8 cellular contexts compared by ENCODE assay signal in the genomic region with DNA sequence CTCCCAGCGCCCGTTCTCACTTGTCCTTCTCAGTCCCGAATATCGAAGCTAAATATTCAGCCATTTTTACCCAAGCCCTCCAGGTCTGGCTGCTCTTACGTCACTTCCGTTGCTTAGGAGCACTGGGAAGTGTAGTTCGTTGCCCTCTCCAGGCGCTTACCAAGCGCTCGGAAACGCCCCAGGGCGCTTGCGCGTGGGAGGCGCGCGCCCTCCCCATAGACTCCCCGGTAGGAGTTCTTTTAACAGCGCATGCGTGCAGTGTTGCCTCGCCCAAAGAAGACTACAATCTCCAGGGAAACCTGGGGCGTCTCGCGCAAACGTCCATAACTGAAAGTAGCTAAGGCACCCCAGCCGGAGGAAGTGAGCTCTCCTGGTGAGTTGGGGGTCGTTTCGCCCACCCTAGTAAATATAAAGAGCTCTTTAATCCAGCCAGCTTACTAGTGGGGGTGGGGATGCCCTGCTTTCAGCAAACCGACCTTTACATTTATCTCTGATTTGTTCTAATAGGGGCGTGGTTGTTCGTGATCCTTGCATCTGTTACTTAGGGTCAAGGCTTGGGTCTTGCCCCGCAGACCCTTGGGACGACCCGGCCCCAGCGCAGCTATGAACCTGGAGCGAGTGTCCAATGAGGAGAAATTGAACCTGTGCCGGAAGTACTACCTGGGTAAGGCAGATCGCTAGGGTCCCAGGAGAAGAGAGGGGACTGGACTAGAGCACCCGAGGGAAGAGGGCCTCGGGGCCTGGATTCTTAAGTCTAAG. TPM values are rescaled to one million over a fixed set of nuclear protein-coding genes. Genes with fewer than 3 reads are reported as not detected.
A peak's percentile ranks its signal among the peaks of the same experiment; 100 is the strongest.
DNase-seq lines count a peak whose midpoint lies in the region; ATAC-seq and TF ChIP-seq lines count a peak whose summit lies in the region.

A gene with protein sequence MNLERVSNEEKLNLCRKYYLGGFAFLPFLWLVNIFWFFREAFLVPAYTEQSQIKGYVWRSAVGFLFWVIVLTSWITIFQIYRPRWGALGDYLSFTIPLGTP (plus strand): TSS at position 324 of the 759 bp plus-strand sequence. CDS start 280 bp downstream, at position 604.
A gene with protein sequence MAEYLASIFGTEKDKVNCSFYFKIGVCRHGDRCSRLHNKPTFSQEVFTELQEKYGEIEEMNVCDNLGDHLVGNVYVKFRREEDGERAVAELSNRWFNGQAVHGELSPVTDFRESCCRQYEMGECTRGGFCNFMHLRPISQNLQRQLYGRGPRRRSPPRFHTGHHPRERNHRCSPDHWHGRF (minus strand): TSS at position 91 of the 759 bp plus-strand sequence. CDS start 27 bp downstream, at position 64.

- H3K4me1 Mint-ChIP-seq in activated naive CD8-positive, alpha-beta T cell treated with anti-CD3 and anti-CD28 coated beads, Interleukin-2, amount 10 ng/mL, durations not matched to agents 7 days and 5 days: peaks cover 37% of the 10 kb centered on the region

- peak within 1 kb of the TSS; percentile 97 for H3K4me2 ChIP-seq in osteoblast (ENCODE audit: insufficient read depth, low read length)

- ATAC-seq in HG02759 (IDR thresholded peaks at IDR 0.05; ENCODE audit: unreplicated experiment): peak; percentile 47
- ATAC-seq in activated naive CD8-positive, alpha-beta T cell treated with anti-CD3 and anti-CD28 coated beads, Interleukin-2, amount 10 ng/mL, durations not matched to agents 7 days and 5 days (ENCODE audit: low read depth): peak; percentile 57

- peak within 1 kb of the TSS; percentile 92 for H2AFZ ChIP-seq in osteoblast (ENCODE audit: low read length)

- TF ChIP-seq POLR2A in testis (IDR thresholded peaks at IDR 0.05): no peak

- POLR2A ChIA-PET in GM10248 (lab: Yijun Ruan, JAX): interaction anchor here (0.6 to 0.7 kb wide), 2 partner anchors 540 to 621 kb away, joined by 5 to 6 read pairs; no protein-coding TSS in a partner anchor
- POLR2A ChIA-PET in activated naive CD8-positive, alpha-beta T cell treated with anti-CD3 and anti-CD28 coated beads, Interleukin-2, amount 10 ng/mL, durations not matched to agents 7 days and 5 days (lab: Charles Lee): interaction anchor here (0.8 to 3.2 kb wide), 13 partner anchors 8 to 266 kb away, joined by 3 to 20 read pairs (median 4); a partner anchor contains a TSS

- no peaks in the 10 kb centered on the region for H3K27me3 Mint-ChIP-seq in activated naive CD8-positive, alpha-beta T cell treated with anti-CD3 and anti-CD28 coated beads, Interleukin-2, amount 10 ng/mL, durations not matched to agents 7 days and 5 days

- H3K36me3 ChIP-seq in osteoblast (ENCODE audit: insufficient read depth, low read length) (peaks cover 13% of the 10 kb centered on the region), testis (ENCODE audit: low read depth, missing control alignments) (no peaks in the 10 kb centered on the region)

- peaks cover 10% of the 10 kb centered on the region for H4K20me1 ChIP-seq in osteoblast (ENCODE audit: insufficient read depth, low read length)

- peak; percentile 91 for DNase-seq in GM10248 (ENCODE audit: extremely low spot score)
- DNase-seq in NCI-H1417 treated with DMSO at 0.1 percent for 48 hours (lab: John Stamatoyannopoulos, UW): peak; percentile 78
- peak; percentile 94 to 96 for DNase-seq in SW 1271 (lab: John Stamatoyannopoulos, UW)
- DNase-seq in activated naive CD8-positive, alpha-beta T cell treated with anti-CD3 and anti-CD28 coated beads, Interleukin-2, amount 10 ng/mL, durations not matched to agents 7 days and 5 days: peak; percentile 93
- DNase-seq in head of caudate nucleus: peak; percentile 95 to 99 (median 98)
- DNase-seq in osteoblast (ENCODE audit: insufficient read length, low spot score, missing footprints): peak; percentile 98
- peak; percentile 98 for DNase-seq in testis

- H3K27me3 ChIP-seq in osteoblast (ENCODE audit: insufficient read depth, low read length) (no peaks in the 10 kb centered on the region), testis (no peaks in the 10 kb centered on the region)

- H3K4me3 ChIP-seq in osteoblast (ENCODE audit: insufficient read depth, low read length): peak within 1 kb of the TSS; percentile 87
- H3K4me3 ChIP-seq in testis: peak within 1 kb of the TSS; percentile 85 to 96

- H3K9me3 Mint-ChIP-seq in activated naive CD8-positive, alpha-beta T cell treated with anti-CD3 and anti-CD28 coated beads, Interleukin-2, amount 10 ng/mL, durations not matched to agents 7 days and 5 days: no peaks in the 10 kb centered on the region

- peak within 1 kb of the TSS; percentile 94 for H3K27ac Mint-ChIP-seq in activated naive CD8-positive, alpha-beta T cell treated with anti-CD3 and anti-CD28 coated beads, Interleukin-2, amount 10 ng/mL, durations not matched to agents 7 days and 5 days

- intact Hi-C loops in head of caudate nucleus (cut with DNase I): loop anchor here (2.0 to 10.0 kb wide), 2 partner anchors 29 to 189 kb away; a partner anchor contains a TSS
- intact Hi-C loops in testis (cut with DNase I; ENCODE audit: low total_unique reads): no loop called here

- peaks cover 29% of the 10 kb centered on the region for H3K4me1 ChIP-seq in osteoblast (ENCODE audit: insufficient read depth, low read length)
- peaks cover 16% of the 10 kb centered on the region for H3K4me1 ChIP-seq in testis

- peak within 1 kb of the TSS; percentile 98 for H3K4me3 Mint-ChIP-seq in activated naive CD8-positive, alpha-beta T cell treated with anti-CD3 and anti-CD28 coated beads, Interleukin-2, amount 10 ng/mL, durations not matched to agents 7 days and 5 days

- H3K9me3 ChIP-seq in osteoblast (ENCODE audit: low read depth, low read length) (no peaks in the 10 kb centered on the region), testis (no peaks in the 10 kb centered on the region)

- TF ChIP-seq CTCF in GM10248 (IDR thresholded peaks at IDR 0.05; ENCODE audit: control extremely low read depth, extremely low read depth, low read depth, missing control alignments) (no peak), osteoblast (IDR thresholded peaks at IDR 0.05; ENCODE audit: extremely low read depth, low read depth, low read length) (no peak), testis (IDR thresholded peaks at IDR 0.05) (no peak)

- peaks cover 41% of the 10 kb centered on the region for H3K79me2 ChIP-seq in osteoblast (ENCODE audit: insufficient read depth, low read length)

- H3K36me3 Mint-ChIP-seq in activated naive CD8-positive, alpha-beta T cell treated with anti-CD3 and anti-CD28 coated beads, Interleukin-2, amount 10 ng/mL, durations not matched to agents 7 days and 5 days: peaks cover 5% of the 10 kb centered on the region

- WGBS in testis, 2 donors: 0% methylated on average over 39 to 40 of the region's 40 CpGs

- H3K27ac ChIP-seq in osteoblast (ENCODE audit: low read depth, low read length) (peak within 1 kb of the TSS; percentile 97), testis (peak within 1 kb of the TSS; percentile 95 to 100)

- CTCF ChIA-PET in GM10248 (lab: Yijun Ruan, JAX): interaction anchor here (0.8 to 2.1 kb wide), 9 partner anchors 8 to 187 kb away, joined by 3 to 8 read pairs (median 4); no protein-coding TSS in a partner anchor

RNA-seq across cellular contexts. Expression of the first gene that starts in this region (rescaled TPM):
- total RNA-seq in activated naive CD8-positive, alpha-beta T cell treated with anti-CD3 and anti-CD28 coated beads, Interleukin-2, amount 10 ng/mL, durations not matched to agents 7 days and 5 days: 10 to 100 TPM; 35.7 to 36.3 TPM
- total RNA-seq in osteoblast (8.8 and 11.6 TPM in 2 replicates), testis (100 to 1,000 TPM; 100 to 121 TPM)
- polyA plus RNA-seq in testis (ENCODE audit: insufficient read depth, low read depth, low replicate concordance): 303 TPM

RNA-seq across cellular contexts. Expression of the second gene that starts in this region (rescaled TPM):
- 10 to 100 TPM; 31.9 to 33.1 TPM for total RNA-seq in activated naive CD8-positive, alpha-beta T cell treated with anti-CD3 and anti-CD28 coated beads, Interleukin-2, amount 10 ng/mL, durations not matched to agents 7 days and 5 days
- total RNA-seq in osteoblast (5.8 and 8.8 TPM in 2 replicates), testis (10 to 100 TPM; 47.2 to 49.6 TPM)
- polyA plus RNA-seq in testis (ENCODE audit: insufficient read depth, low read depth, low replicate concordance): 45.3 TPM

Comparison
In these comparisons a context has a peak if more than half of its experiments do, and no peak if none do; other contexts are left out.
1. Peak in every context shown above with its lines: DNase-seq, ATAC-seq, H3K4me3 ChIP-seq and H3K27ac ChIP-seq.